In the genomic region with DNA sequence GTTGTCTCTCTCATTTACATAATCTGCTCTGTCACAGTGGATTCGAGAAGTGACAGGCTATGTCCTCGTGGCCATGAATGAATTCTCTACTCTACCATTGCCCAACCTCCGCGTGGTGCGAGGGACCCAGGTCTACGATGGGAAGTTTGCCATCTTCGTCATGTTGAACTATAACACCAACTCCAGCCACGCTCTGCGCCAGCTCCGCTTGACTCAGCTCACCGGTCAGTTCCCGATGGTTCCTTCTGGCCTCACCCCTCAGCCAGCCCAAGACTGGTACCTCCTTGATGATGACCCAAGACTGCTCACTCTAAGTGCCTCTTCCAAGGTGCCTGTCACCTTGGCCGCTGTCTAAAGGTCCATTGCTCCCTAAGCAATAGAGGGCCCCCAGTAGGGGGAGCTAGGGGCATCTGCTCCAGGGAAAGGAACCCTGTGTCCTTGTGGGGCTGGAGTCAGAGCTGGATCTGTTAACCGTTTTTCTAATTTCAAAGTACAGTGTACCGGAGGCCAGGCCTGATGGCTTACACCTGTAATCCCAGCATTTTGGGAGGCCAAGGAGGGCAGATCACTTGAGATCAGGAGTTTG, we compare ENCODE assay signal across 8 cellular contexts. TPM values are rescaled to one million over a fixed set of nuclear protein-coding genes. Genes with fewer than 3 reads are reported as not detected.
DNase-seq lines count a peak whose midpoint lies in the region; ATAC-seq and TF ChIP-seq lines count a peak whose summit lies in the region.

No MANE protein-coding gene starts in this region.

- CTCF ChIA-PET in IMR-90 (lab: Yijun Ruan, JAX), result interaction anchor here (0.6 to 0.8 kb wide), 2 partner anchors 12 to 19 kb away, joined by 3 read pairs; partner anchors contain the start of gene PA2G4
- CTCF ChIA-PET in activated naive CD4-positive, alpha-beta T cell treated with anti-CD3 and anti-CD28 coated beads, Interleukin-2, amount 10 ng/mL, durations not matched to agents 7 days and 5 days (lab: Charles Lee), result interaction anchor here (0.6 to 6.6 kb wide), 12 partner anchors 10 to 199 kb away, joined by 3 to 64 read pairs (median 3); partner anchors contain the start of genes PA2G4, RAB5B, RPL41 and ZC3H10

- H2AK9ac ChIP-seq in IMR-90 (replicated peaks; ENCODE audit: low read depth, low read length, poor library complexity), result no peak overlapping the region

- no peak overlapping the region for H3K27ac ChIP-seq in IMR-90 (ENCODE audit: insufficient read depth, low read length)
- H3K27ac ChIP-seq in right lobe of liver, result peak overlapping the region; percentile 36 to 47 (median 40)
- no peak overlapping the region for H3K27ac ChIP-seq in testis

- peaks cover 4% of the 10 kb centered on the region; the same call in 1 of the 2 replicates for H3K4me1 ChIP-seq in IMR-90 (ENCODE audit: control insufficient read depth, insufficient read depth, low read length)
- H3K4me1 ChIP-seq in right lobe of liver, result peaks cover 0 to 52% (median 22%) of the 10 kb centered on the region in 4 donors
- peaks cover 3% of the 10 kb centered on the region for H3K4me1 ChIP-seq in testis

- H2AK5ac ChIP-seq in IMR-90 (ENCODE audit: low read depth, low read length), result no peak overlapping the region

- no peaks in the 10 kb centered on the region for H3K79me1 ChIP-seq in IMR-90 (ENCODE audit: low read depth in 1 of 2, low read length in 2 of 2)

- H3K9me3 Mint-ChIP-seq in activated naive CD4-positive, alpha-beta T cell treated with anti-CD3 and anti-CD28 coated beads, Interleukin-2, amount 10 ng/mL, durations not matched to agents 7 days and 5 days, result no peaks in the 10 kb centered on the region

- no peak overlapping the region for H3K23ac ChIP-seq in IMR-90 (ENCODE audit: low read depth, low read length)

- H3K27me3 ChIP-seq in IMR-90 (ENCODE audit: control insufficient read depth, insufficient read depth, low read length), result peaks cover 42% of the 10 kb centered on the region
- H3K27me3 ChIP-seq in right lobe of liver, result no peaks in the 10 kb centered on the region
- no peaks in the 10 kb centered on the region for H3K27me3 ChIP-seq in testis

- H3K27ac Mint-ChIP-seq in activated naive CD4-positive, alpha-beta T cell treated with anti-CD3 and anti-CD28 coated beads, Interleukin-2, amount 10 ng/mL, durations not matched to agents 7 days and 5 days, result no peak overlapping the region

- ATAC-seq in IMR-90 (ENCODE audit: low read depth) (no peak), right lobe of liver (peak in 1 of 4 donors; percentile 2), HG02642 (IDR thresholded peaks at IDR 0.05; ENCODE audit: poor library complexity, unreplicated experiment) (no peak)

- no peak overlapping the region for H3K9ac ChIP-seq in IMR-90 (ENCODE audit: low read depth, low read length)

- H3K56ac ChIP-seq in IMR-90 (ENCODE audit: extremely low read depth, insufficient read depth, low read length), result no peak overlapping the region

- intact Hi-C loops in IMR-90 (cut with micrococcal nuclease), result no loop called here
- intact Hi-C loops in right lobe of liver (cut with DNase I), result no loop called here
- intact Hi-C loops in testis (cut with DNase I; ENCODE audit: low total_unique reads), result no loop called here

- no peak overlapping the region for H3K14ac ChIP-seq in IMR-90 (replicated peaks; ENCODE audit: low read depth, low read length)

- no peak overlapping the region for H2AFZ ChIP-seq in IMR-90 (replicated peaks; ENCODE audit: low read length, poor library complexity)

- H3K4me3 Mint-ChIP-seq in activated naive CD4-positive, alpha-beta T cell treated with anti-CD3 and anti-CD28 coated beads, Interleukin-2, amount 10 ng/mL, durations not matched to agents 7 days and 5 days, result no peak overlapping the region

- H4K5ac ChIP-seq in IMR-90 (ENCODE audit: low read depth, low read length), result no peak overlapping the region

- H2BK20ac ChIP-seq in IMR-90 (ENCODE audit: low read depth, low read length), result no peak overlapping the region

- H3K4me3 ChIP-seq in IMR-90 (ENCODE audit: insufficient read depth, low read depth, low read length), result no peak overlapping the region
- H3K4me3 ChIP-seq in right lobe of liver, result no peak overlapping the region
- no peak overlapping the region for H3K4me3 ChIP-seq in testis

- H3K4me1 Mint-ChIP-seq in activated naive CD4-positive, alpha-beta T cell treated with anti-CD3 and anti-CD28 coated beads, Interleukin-2, amount 10 ng/mL, durations not matched to agents 7 days and 5 days, result peaks cover 16% of the 10 kb centered on the region

- no peak overlapping the region for H2BK5ac ChIP-seq in IMR-90 (ENCODE audit: low read depth, low read length, poor library complexity, severe bottlenecking)

- no peak overlapping the region for H2BK120ac ChIP-seq in IMR-90 (ENCODE audit: low read depth, low read length)

- DNase-seq in ELR (ENCODE audit: low read depth) (peak; percentile 54), IMR-90 (no peak), right lobe of liver (peak in 2 of 3 donors; percentile 54 to 68), testis (no peak), retina (no peak), NK-92 (lab: John Stamatoyannopoulos, UW; ENCODE audit: unreplicated experiment) (no peak)
- DNase-seq in activated naive CD4-positive, alpha-beta T cell treated with anti-CD3 and anti-CD28 coated beads, Interleukin-2, amount 10 ng/mL, durations not matched to agents 7 days and 5 days, result peak; percentile 66

- no peaks in the 10 kb centered on the region for H3K9me3 ChIP-seq in IMR-90 (ENCODE audit: control insufficient read depth, insufficient read depth, low read length)
- H3K9me3 ChIP-seq in right lobe of liver, result no peaks in the 10 kb centered on the region
- no peaks in the 10 kb centered on the region for H3K9me3 ChIP-seq in testis

- no peaks in the 10 kb centered on the region for H4K20me1 ChIP-seq in IMR-90 (ENCODE audit: insufficient read depth, low read length)

- POLR2A ChIA-PET in IMR-90 (lab: Charles Lee; ENCODE audit: unreplicated experiment), result interaction anchor here (0.6 kb wide), 1 partner anchor 25 kb away, joined by 3 read pairs; no protein-coding TSS in a partner anchor

- TF ChIP-seq POLR2A in IMR-90 (IDR thresholded peaks at IDR 0.05; ENCODE audit: low read depth, low read length) (no peak), right lobe of liver (IDR thresholded peaks at IDR 0.05) (no peak), testis (IDR thresholded peaks at IDR 0.05) (no peak)

- no peaks in the 10 kb centered on the region for H3K36me3 Mint-ChIP-seq in activated naive CD4-positive, alpha-beta T cell treated with anti-CD3 and anti-CD28 coated beads, Interleukin-2, amount 10 ng/mL, durations not matched to agents 7 days and 5 days

- peaks cover 85% of the 10 kb centered on the region for H3K27me3 Mint-ChIP-seq in activated naive CD4-positive, alpha-beta T cell treated with anti-CD3 and anti-CD28 coated beads, Interleukin-2, amount 10 ng/mL, durations not matched to agents 7 days and 5 days

- H2BK15ac ChIP-seq in IMR-90 (ENCODE audit: low read depth, low read length), result no peak overlapping the region

- H3K18ac ChIP-seq in IMR-90 (ENCODE audit: low read depth, low read length), result no peak overlapping the region

- H4K91ac ChIP-seq in IMR-90 (ENCODE audit: insufficient read depth, low read depth, low read length), result no peak overlapping the region

- no peak overlapping the region for H3K4me2 ChIP-seq in IMR-90 (ENCODE audit: low read depth, low read length)

- H3K36me3 ChIP-seq in IMR-90 (ENCODE audit: control insufficient read depth, insufficient read depth, low read length), result no peaks in the 10 kb centered on the region
- peaks cover 0 to 67% (median 33%) of the 10 kb centered on the region in 4 donors for H3K36me3 ChIP-seq in right lobe of liver
- no peaks in the 10 kb centered on the region for H3K36me3 ChIP-seq in testis (ENCODE audit: low read depth, missing control alignments)

- in situ Hi-C loops in IMR-90 (cut with MboI; ENCODE audit: low sequenced_read_pairs), result no loop called here

- dilution Hi-C loops in IMR-90 (cut with HindIII; ENCODE audit: low sequenced_read_pairs, unreplicated experiment), result no loop called here

- peak; percentile 24; the same call in 1 of the 2 replicates for TF ChIP-seq CTCF in IMR-90 (conservative IDR thresholded peaks at IDR 0.05; ENCODE audit: low read depth, low read length)
- peak; percentile 16 to 35 (median 23) for TF ChIP-seq CTCF in right lobe of liver (IDR thresholded peaks at IDR 0.05)
- TF ChIP-seq CTCF in testis (IDR thresholded peaks at IDR 0.05), result no peak

- no peak overlapping the region for H4K8ac ChIP-seq in IMR-90 (ENCODE audit: low read depth in 2 of 2, low read length in 2 of 2)

- no TSS peak for BruUV-seq in IMR-90 (replicated peaks; lab: Mats Ljungman, UMichigan)

- 0 out of 2 replicates have a peak, but pooled peaks cover 3% of the 10 kb centered on the region for H3K9me1 ChIP-seq in IMR-90 (ENCODE audit: insufficient read depth, low read length)

- no peak overlapping the region for H3K4ac ChIP-seq in IMR-90 (ENCODE audit: low read depth, low read length)

- WGBS in IMR-90 (ENCODE audit: extremely low coverage in 2 of 2, insufficient read length in 1 of 2), 2 experiments, result 82% methylated on average over 8 of the region's 15 CpGs; no CpG with 5 or more reads in 1 of the 2 experiments
- 74% methylated on average over 9 of the region's 15 CpGs for WGBS in right lobe of liver (ENCODE audit: insufficient coverage, low coverage, low lambda C conversion rate, missing lambda C conversion rate)
- WGBS in testis, 2 donors, result 88 to 90% methylated on average over 9 to 15 of the region's 15 CpGs

- no peak for TF ChIP-seq RAD21 in IMR-90 (IDR thresholded peaks at IDR 0.05; ENCODE audit: low read length)

RNA-seq across cellular contexts. Expression of gene ERBB3, which starts 5.1 kb away (rescaled TPM):
- 2.2 and 2.5 TPM in 2 replicates for total RNA-seq in IMR-90 (2012; rRNA removed)
- polyA plus RNA-seq in IMR-90 (2012; rRNA removed), result 1.4 and 1.5 TPM in 2 replicates
- 0.76 and 1.7 TPM in 2 replicates for polyA plus RNA-seq in IMR-90 (2012; cell fraction: cytosol; rRNA removed)
- 0.81 and 1.8 TPM in 2 replicates for polyA plus RNA-seq in IMR-90 (2012; cell fraction: nucleus; rRNA removed; ENCODE audit: low replicate concordance)
- total RNA-seq in right lobe of liver, result 100 to 1,000 TPM in 1 of 6 experiments, 10 to 100 TPM in 5; 39.1 to 139 (median 66.9) TPM
- 1 to 10 TPM; 3.3 to 9.8 TPM for total RNA-seq in testis
- 6.1 TPM for polyA plus RNA-seq in testis (ENCODE audit: insufficient read depth, low read depth, low replicate concordance)

RNA-seq across cellular contexts. Expression of gene PA2G4, which starts 19.3 kb away (rescaled TPM):
- total RNA-seq in IMR-90 (2012; rRNA removed), result 198 and 251 TPM in 2 replicates
- polyA plus RNA-seq in IMR-90 (2012; rRNA removed), result 158 and 166 TPM in 2 replicates
- 62.7 and 83.2 TPM in 2 replicates for polyA plus RNA-seq in IMR-90 (2012; cell fraction: cytosol; rRNA removed)
- polyA plus RNA-seq in IMR-90 (2012; cell fraction: nucleus; rRNA removed; ENCODE audit: low replicate concordance), result 31.0 and 112 TPM in 2 replicates
- total RNA-seq in right lobe of liver, result 10 to 100 TPM; 29.7 to 82.4 (median 36.6) TPM
- total RNA-seq in testis, result 10 to 100 TPM; 61.0 to 81.4 TPM
- 190 TPM for polyA plus RNA-seq in testis (ENCODE audit: insufficient read depth, low read depth, low replicate concordance)

RNA-seq across cellular contexts. Expression of gene RPL41, which starts 31.4 kb away (rescaled TPM):
- 1,119 and 1,341 TPM in 2 replicates for total RNA-seq in IMR-90 (2012; rRNA removed)
- 8,623 and 9,394 TPM in 2 replicates for polyA plus RNA-seq in IMR-90 (2012; rRNA removed)
- polyA plus RNA-seq in IMR-90 (2012; cell fraction: cytosol; rRNA removed), result 2,295 and 6,760 TPM in 2 replicates
- 409 and 2,237 TPM in 2 replicates for polyA plus RNA-seq in IMR-90 (2012; cell fraction: nucleus; rRNA removed; ENCODE audit: low replicate concordance)
- 1,000 to 10,000 TPM in 4 of 6 experiments, 100 to 1,000 TPM in 2; 516 to 1,547 (median 1,257) TPM for total RNA-seq in right lobe of liver
- 1,000 to 10,000 TPM; 1,066 to 1,985 TPM for total RNA-seq in testis
- 2,323 TPM for polyA plus RNA-seq in testis (ENCODE audit: insufficient read depth, low read depth, low replicate concordance)

RNA-seq across cellular contexts. Expression of gene ZC3H10, which starts 33.0 kb away (rescaled TPM):
- 3.3 and 3.6 TPM in 2 replicates for total RNA-seq in IMR-90 (2012; rRNA removed)
- 1.1 and 1.5 TPM in 2 replicates for polyA plus RNA-seq in IMR-90 (2012; rRNA removed)
- polyA plus RNA-seq in IMR-90 (2012; cell fraction: cytosol; rRNA removed), result 0.48 and 1.1 TPM in 2 replicates
- 1.7 and 2.8 TPM in 2 replicates for polyA plus RNA-seq in IMR-90 (2012; cell fraction: nucleus; rRNA removed; ENCODE audit: low replicate concordance)
- total RNA-seq in right lobe of liver, result 1 to 10 TPM; 1.7 to 5.4 (median 3.2) TPM
- total RNA-seq in testis, result 10 to 100 TPM; 16.2 to 20.6 TPM
- polyA plus RNA-seq in testis (ENCODE audit: insufficient read depth, low read depth, low replicate concordance), result 12.4 TPM

RNA-seq across cellular contexts. Expression of gene ESYT1, which starts 43.0 kb away (rescaled TPM):
- total RNA-seq in IMR-90 (2012; rRNA removed) (137 and 150 TPM in 2 replicates), right lobe of liver (100 to 1,000 TPM in 1 of 6 experiments, 10 to 100 TPM in 5; 56.5 to 117 (median 70.3) TPM), testis (10 to 100 TPM; 72.0 to 99.8 TPM)
- polyA plus RNA-seq in IMR-90 (2012; rRNA removed) (153 and 157 TPM in 2 replicates), testis (ENCODE audit: insufficient read depth, low read depth, low replicate concordance) (50.8 TPM)
- polyA plus RNA-seq in IMR-90 (2012; cell fraction: cytosol; rRNA removed), result 133 and 158 TPM in 2 replicates
- 156 and 212 TPM in 2 replicates for polyA plus RNA-seq in IMR-90 (2012; cell fraction: nucleus; rRNA removed; ENCODE audit: low replicate concordance)

Comparison
In these comparisons a context has a peak if more than half of its experiments do, and no peak if none do; other contexts are left out.
1. DNase-seq: peak in ELR (single experiment), activated naive CD4-positive, alpha-beta T cell treated with anti-CD3 and anti-CD28 coated beads, Interleukin-2, amount 10 ng/mL, durations not matched to agents 7 days and 5 days (single experiment) and right lobe of liver (2 of 3); none in IMR-90 (single experiment), testis (single experiment), retina (single experiment) and NK-92 (single experiment).
2. H3K27ac ChIP-seq: peak in right lobe of liver (3 of 3); none in IMR-90 (single experiment) and testis (0 of 2).
3. CTCF ChIP-seq: peak in IMR-90 (single experiment) and right lobe of liver (4 of 4); none in testis (0 of 3).